8 cellular contexts compared by ENCODE assay signal in the genomic region with DNA sequence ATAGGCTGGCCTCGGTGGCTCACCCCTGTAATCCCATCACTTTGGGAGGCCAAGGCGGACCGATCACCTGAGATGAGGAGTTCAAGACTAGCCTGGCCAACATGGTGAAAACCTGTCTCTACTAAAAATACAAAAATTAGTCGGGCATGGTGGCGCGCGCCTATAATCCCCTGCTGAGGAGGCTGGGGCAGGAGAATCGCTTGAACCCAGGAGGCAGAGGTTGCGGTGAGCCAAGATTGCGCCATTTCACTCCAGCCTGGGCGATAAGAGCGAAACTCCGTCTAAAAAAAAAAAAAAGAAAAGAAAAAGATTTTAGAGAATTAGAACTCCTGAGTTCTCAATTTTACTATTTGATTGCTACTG. TPM values are rescaled to one million over a fixed set of nuclear protein-coding genes. Genes with fewer than 3 reads are reported as not detected.
DNase-seq lines count a peak whose midpoint lies in the region; TF ChIP-seq lines count a peak whose summit lies in the region.
"Not testable (repeated sequence)": the region's sequence is repeated elsewhere in the genome, so short reads cannot be mapped to it uniquely, and the experiment has no call there.

No MANE protein-coding gene starts in this region.

- peaks cover 37% of the 10 kb centered on the region for H3K36me3 ChIP-seq in ACC112 (ENCODE audit: insufficient read depth, low read length)
- peaks cover 62% of the 10 kb centered on the region for H3K36me3 ChIP-seq in OCI-LY1 (ENCODE audit: insufficient read depth, low read length)

- H4K20me1 ChIP-seq in OCI-LY1 (ENCODE audit: insufficient read depth, low read length) = not testable (repeated sequence)

- peak overlapping the region; percentile 69 for H3K4me2 ChIP-seq in OCI-LY1 (ENCODE audit: low read length)

- H3K27ac ChIP-seq in ACC112 (ENCODE audit: low read depth, low read length) = not testable (repeated sequence)
- H3K27ac ChIP-seq in OCI-LY1 (ENCODE audit: low read depth, low read length, poor library complexity, severe bottlenecking) = peak overlapping the region; percentile 99

- not testable (repeated sequence) for H3K9me2 ChIP-seq in OCI-LY1 (ENCODE audit: low read depth, low read length)

- peaks cover 58% of the 10 kb centered on the region for H3K4me1 Mint-ChIP-seq in activated T-cell treated with anti-CD3 and anti-CD28 coated beads, Interleukin-2, amount 50 U/mL, for 24 hours (ENCODE audit: low read depth)
- H3K4me1 Mint-ChIP-seq in brain (peaks cover 53% of the 10 kb centered on the region), mesothelial cell of epicardium (peaks cover 32% of the 10 kb centered on the region)

- H3K79me2 ChIP-seq in ACC112 (ENCODE audit: control insufficient read depth, insufficient read depth, low read length, unreplicated experiment) (peaks cover 53% of the 10 kb centered on the region), OCI-LY1 (ENCODE audit: insufficient read depth, low read length) (peaks cover 63% of the 10 kb centered on the region)

- not testable (repeated sequence) for TF ChIP-seq CTCF in GM12865 (IDR thresholded peaks at IDR 0.05; ENCODE audit: insufficient read depth, low read depth, low read length, missing control alignments); OCI-LY1 (IDR thresholded peaks at IDR 0.05; ENCODE audit: low read length); brain (conservative IDR thresholded peaks at IDR 0.05); fibroblast of villous mesenchyme (IDR thresholded peaks at IDR 0.05; ENCODE audit: insufficient read depth, low read depth, low read length); mesothelial cell of epicardium (IDR thresholded peaks at IDR 0.05; ENCODE audit: unreplicated experiment)

- not testable (repeated sequence) for DNase-seq in GM12865 (ENCODE audit: low read depth); activated T-cell treated with anti-CD3 and anti-CD28 coated beads, Interleukin-2, amount 50 U/mL, for 24 hours; fibroblast of villous mesenchyme (ENCODE audit: low read depth); mesothelial cell of epicardium (ENCODE audit: low spot score in 2 of 2, unreplicated experiment in 2 of 2); skeletal muscle cell (ENCODE audit: low read depth)

- not testable (repeated sequence) for H3K9me3 Mint-ChIP-seq in activated T-cell treated with anti-CD3 and anti-CD28 coated beads, Interleukin-2, amount 50 U/mL, for 24 hours; mesothelial cell of epicardium
- H3K9me3 Mint-ChIP-seq in brain = peaks cover 0 to 18% (median 9%) of the 10 kb centered on the region in 5 experiments

- peak overlapping the region; percentile 77 for H3K27ac Mint-ChIP-seq in activated T-cell treated with anti-CD3 and anti-CD28 coated beads, Interleukin-2, amount 50 U/mL, for 24 hours
- peak overlapping the region in 3 of 5 experiments; percentile 94 to 100 (median 100) for H3K27ac Mint-ChIP-seq in brain
- H3K27ac Mint-ChIP-seq in mesothelial cell of epicardium = not testable (repeated sequence)

- H3K27me3 Mint-ChIP-seq in activated T-cell treated with anti-CD3 and anti-CD28 coated beads, Interleukin-2, amount 50 U/mL, for 24 hours; mesothelial cell of epicardium (ENCODE audit: low read depth): not testable (repeated sequence)
- peaks cover 11% of the 10 kb centered on the region for H3K27me3 Mint-ChIP-seq in brain

- H3K4me3 Mint-ChIP-seq in activated T-cell treated with anti-CD3 and anti-CD28 coated beads, Interleukin-2, amount 50 U/mL, for 24 hours = peak overlapping the region; percentile 94
- H3K4me3 Mint-ChIP-seq in brain = peak overlapping the region; percentile 91 to 100 (median 97)
- H3K4me3 Mint-ChIP-seq in mesothelial cell of epicardium = peak overlapping the region; percentile 89

- H3K9me3 ChIP-seq in OCI-LY1 (ENCODE audit: low read length) = not testable (repeated sequence)

- not testable (repeated sequence) for H3F3A ChIP-seq in OCI-LY1 (ENCODE audit: insufficient read depth, low read length)

- H3K36me3 Mint-ChIP-seq in activated T-cell treated with anti-CD3 and anti-CD28 coated beads, Interleukin-2, amount 50 U/mL, for 24 hours (ENCODE audit: low read depth) = peaks cover 69% of the 10 kb centered on the region
- H3K36me3 Mint-ChIP-seq in brain (peaks cover 55% of the 10 kb centered on the region), mesothelial cell of epicardium (peaks cover 12% of the 10 kb centered on the region)

- not testable (repeated sequence) for H2AFZ ChIP-seq in ACC112 (ENCODE audit: low read length, unreplicated experiment); OCI-LY1 (ENCODE audit: low read length)

- H3K27me3 ChIP-seq in ACC112 (ENCODE audit: insufficient read depth, low read length); OCI-LY1 (ENCODE audit: insufficient read depth, low read length): not testable (repeated sequence)

- peaks cover 16% of the 10 kb centered on the region for H3K4me1 ChIP-seq in ACC112 (ENCODE audit: control insufficient read depth, insufficient read depth, low read length, unreplicated experiment)
- H3K4me1 ChIP-seq in OCI-LY1 (ENCODE audit: insufficient read depth, low read length, severe bottlenecking) = peaks cover 73% of the 10 kb centered on the region

- H3K4me3 ChIP-seq in ACC112 (ENCODE audit: low read depth, low read length) = peak overlapping the region; percentile 94
- H3K4me3 ChIP-seq in GM12865 (ENCODE audit: low read depth, low read length) = peak overlapping the region; percentile 93
- H3K4me3 ChIP-seq in OCI-LY1 (ENCODE audit: low read depth, low read length, poor library complexity, severe bottlenecking) = peak overlapping the region; percentile 85
- peak overlapping the region; percentile 95 for H3K4me3 ChIP-seq in fibroblast of villous mesenchyme (ENCODE audit: low read depth, low read length)
- peak overlapping the region; percentile 98 for H3K4me3 ChIP-seq in skeletal muscle cell (ENCODE audit: low read depth, low read length)

- peak overlapping the region; percentile 98 for H3K9ac ChIP-seq in OCI-LY1 (ENCODE audit: low read length)

RNA-seq across cellular contexts. Expression of a gene that starts 2.0 kb away (rescaled TPM):
- 16.4 TPM for polyA plus RNA-seq in brain (ENCODE audit: insufficient read depth, low read depth, low replicate concordance)
- total RNA-seq in fibroblast of villous mesenchyme (151 and 245 TPM in 2 replicates), mesothelial cell of epicardium (181 to 182 TPM (median 181 TPM) in 3 replicates)
